20 cellular contexts compared by ENCODE assay signal in genomic region chr7:96097802-96098201, GRCh38.
DNase-seq lines count a peak whose midpoint lies in the region; TF ChIP-seq lines count a peak whose summit lies in the region.
"Had no signal": no experiment of that assay in that cellular context is flagged by ENCODE, and none has a peak within 500 bp of the region (broad histone marks: within the 10 kb centered on the region; RNA-seq: fewer than 3 reads in every experiment).

No MANE protein-coding gene starts in this region.

- no peaks in the 10 kb centered on the region for H3K36me3 ChIP-seq in SK-N-SH (replicated peaks in 1 of 2; ENCODE audit: control insufficient read depth in 1 of 2, insufficient read depth in 2 of 2, low read length in 1 of 2)
- H3K36me3 ChIP-seq: BLaER1 treated with 17β-estradiol and CSF1 and Interleukin-3, amounts not matched to agents 10 nM and 100 nM; MG63 had no signal

- no peaks in the 10 kb centered on the region for H4K20me1 ChIP-seq in SK-N-SH (ENCODE audit: insufficient read depth)
- H4K20me1 ChIP-seq: BLaER1 treated with 17β-estradiol and CSF1 and Interleukin-3, amounts not matched to agents 10 nM and 100 nM had no signal

- no peak overlapping the region for H2AFZ ChIP-seq in SK-N-SH (ENCODE audit: low read depth)
- H2AFZ ChIP-seq: PC-9 had no signal

- peaks cover 11% of the 10 kb centered on the region for H3F3A ChIP-seq in SK-N-SH (replicated peaks; ENCODE audit: insufficient read depth)

- no peak overlapping the region for H3K4me3 ChIP-seq in SK-N-SH (ENCODE audit: low read depth in 2 of 2, low read length in 1 of 2)
- H3K4me3 ChIP-seq: BLaER1 treated with 17β-estradiol and CSF1 and Interleukin-3, amounts not matched to agents 10 nM and 100 nM; MG63; PC-9 had no signal

- no peaks in the 10 kb centered on the region for H3K9me2 ChIP-seq in SK-N-SH

- peaks cover 0 to 7% of the 10 kb centered on the region in 2 experiments; a peak in 2 of 4 replicates for H3K4me1 ChIP-seq in SK-N-SH (ENCODE audit: control insufficient read depth in 1 of 2, insufficient read depth in 2 of 2, low read depth in 1 of 2, low read length in 1 of 2)
- H3K4me1 ChIP-seq: BLaER1 treated with 17β-estradiol and CSF1 and Interleukin-3, amounts not matched to agents 10 nM and 100 nM had no signal

- CTCF ChIA-PET in SK-N-SH (lab: Yijun Ruan, JAX), result interaction anchor here (0.7 to 3.2 kb wide), 4 partner anchors 9 to 930 kb away, joined by 3 to 13 read pairs (median 5); no protein-coding TSS in a partner anchor

- TF ChIP-seq EP300 in SK-N-SH (IDR thresholded peaks at IDR 0.05; ENCODE audit: borderline replicate concordance in 1 of 2, low read depth in 1 of 2, low read length in 1 of 2), result no peak

- peak; percentile 9 for DNase-seq in GM03348 (ENCODE audit: low spot score)
- no peak for DNase-seq in SK-N-SH
- DNase-seq in fibroblast of peridontal ligament (ENCODE audit: extremely low read depth), result peak; percentile 91
- no peak for DNase-seq in NCI-H2029 treated with DMSO at 0.1 percent for 48 hours (lab: John Stamatoyannopoulos, UW)
- no peak for DNase-seq in germinal center (ENCODE audit: low spot score)
- no peak for DNase-seq in activated CD4-positive, alpha-beta T cell treated with anti-CD3 and anti-CD28 coated beads, Interleukin-2, amount 50 U/mL, for 4 hours
- DNase-seq in occipital lobe (lab: John Stamatoyannopoulos, UW), result no peak
- DNase-seq: ACHN; CD8-positive, alpha-beta T cell; H7; Karpas-422; MG63; NCI-H1048; NCI-H1436; NCI-H1930; NCI-H345; NCI-H524 treated with DMSO at 0.1 percent for 48 hours; PC-9 had no signal

- POLR2A ChIA-PET in SK-N-SH (lab: Yijun Ruan, JAX), result no interaction called here

- WGBS in SK-N-SH (ENCODE audit: low lambda C conversion rate), result 23% methylated on average over 2 of the region's 2 CpGs

- TF ChIP-seq RAD21 in SK-N-SH (IDR thresholded peaks at IDR 0.05; ENCODE audit: low read length), result no peak

- no peak overlapping the region for H3K27ac ChIP-seq in SK-N-SH (ENCODE audit: low read depth in 2 of 2, low read length in 1 of 2)
- H3K27ac ChIP-seq: BLaER1 treated with 17β-estradiol and CSF1 and Interleukin-3, amounts not matched to agents 10 nM and 100 nM; HL-60; PC-9 had no signal

- TF ChIP-seq CTCF in SK-N-SH (IDR thresholded peaks at IDR 0.05), result no peak

- no peaks in the 10 kb centered on the region for H3K9me3 ChIP-seq in SK-N-SH
- H3K9me3 ChIP-seq: MG63 had no signal

- no peaks in the 10 kb centered on the region for H3K79me2 ChIP-seq in SK-N-SH (ENCODE audit: insufficient read depth)

- no peak overlapping the region for H3K4me2 ChIP-seq in SK-N-SH
- H3K4me2 ChIP-seq: BLaER1 treated with 17β-estradiol and CSF1 and Interleukin-3, amounts not matched to agents 10 nM and 100 nM; PC-9 had no signal

- H3K27me3 ChIP-seq in SK-N-SH (ENCODE audit: insufficient read depth), result no peaks in the 10 kb centered on the region
- H3K27me3 ChIP-seq: BLaER1 treated with 17β-estradiol and CSF1 and Interleukin-3, amounts not matched to agents 10 nM and 100 nM; MG63 had no signal

- H3K9ac ChIP-seq in SK-N-SH, result no peak overlapping the region
- H3K9ac ChIP-seq: BLaER1 treated with 17β-estradiol and CSF1 and Interleukin-3, amounts not matched to agents 10 nM and 100 nM had no signal

TF ChIP-seq in SK-N-SH, 30 proteins besides CTCF, POLR2A, EP300 and RAD21:
- TF ChIP-seq FOSL2 (IDR thresholded peaks at IDR 0.05; ENCODE audit: borderline replicate concordance, low read depth) (peak; percentile 27; the same call in 1 of the 2 replicates), TCF12 (IDR thresholded peaks at IDR 0.05) (peak; percentile 72), RFX5 (IDR thresholded peaks at IDR 0.05; ENCODE audit: low read length) (no peak), POLR2AphosphoS5 (IDR thresholded peaks at IDR 0.05; ENCODE audit: low read depth, low read length) (no peak), GATA2 (CRISPR knock-in tag; IDR thresholded peaks at IDR 0.05) (no peak), FOXM1 (IDR thresholded peaks at IDR 0.05; ENCODE audit: low read depth) (no peak), NFIC (IDR thresholded peaks at IDR 0.05; ENCODE audit: borderline replicate concordance) (0 out of 2 replicates have a peak, but pooled peaks have one; percentile 19), TEAD4 (IDR thresholded peaks at IDR 0.05; ENCODE audit: borderline replicate concordance, insufficient read depth) (no peak), USF2 (IDR thresholded peaks at IDR 0.05; ENCODE audit: borderline replicate concordance, low read depth, low read length) (no peak), REST (IDR thresholded peaks at IDR 0.05; ENCODE audit: low read depth, low read length) (no peak), RXRA (IDR thresholded peaks at IDR 0.05; ENCODE audit: borderline replicate concordance, low read depth) (no peak), JUND (IDR thresholded peaks at IDR 0.05) (no peak), PBX3 (IDR thresholded peaks at IDR 0.05) (peak; percentile 24; the same call in 1 of the 2 replicates), CHD2 (IDR thresholded peaks at IDR 0.05; ENCODE audit: low read length, partially characterized antibody) (no peak), SIN3A (IDR thresholded peaks at IDR 0.05; ENCODE audit: borderline replicate concordance, low read depth, low read length) (no peak), ELF1 (IDR thresholded peaks at IDR 0.05) (no peak), SMC3 (IDR thresholded peaks at IDR 0.05; ENCODE audit: low read depth, low read length) (no peak)
- TF ChIP-seq, protein P1, sequence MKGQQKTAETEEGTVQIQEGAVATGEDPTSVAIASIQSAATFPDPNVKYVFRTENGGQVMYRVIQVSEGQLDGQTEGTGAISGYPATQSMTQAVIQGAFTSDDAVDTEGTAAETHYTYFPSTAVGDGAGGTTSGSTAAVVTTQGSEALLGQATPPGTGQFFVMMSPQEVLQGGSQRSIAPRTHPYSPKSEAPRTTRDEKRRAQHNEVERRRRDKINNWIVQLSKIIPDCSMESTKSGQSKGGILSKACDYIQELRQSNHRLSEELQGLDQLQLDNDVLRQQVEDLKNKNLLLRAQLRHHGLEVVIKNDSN (IDR thresholded peaks at IDR 0.05; ENCODE audit: borderline replicate concordance, low read depth), result no peak
- TF ChIP-seq, protein P2, sequence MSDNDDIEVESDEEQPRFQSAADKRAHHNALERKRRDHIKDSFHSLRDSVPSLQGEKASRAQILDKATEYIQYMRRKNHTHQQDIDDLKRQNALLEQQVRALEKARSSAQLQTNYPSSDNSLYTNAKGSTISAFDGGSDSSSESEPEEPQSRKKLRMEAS (IDR thresholded peaks at IDR 0.05; ENCODE audit: low read depth), result no peak

Comparison
In these comparisons a context has a peak if more than half of its experiments do, and no peak if none do; other contexts are left out.
1. DNase-seq: peak in GM03348 (single experiment) and fibroblast of peridontal ligament (single experiment); none in SK-N-SH (single experiment), NCI-H2029 treated with DMSO at 0.1 percent for 48 hours (single experiment), germinal center (single experiment), activated CD4-positive, alpha-beta T cell treated with anti-CD3 and anti-CD28 coated beads, Interleukin-2, amount 50 U/mL, for 4 hours (0 of 2) and occipital lobe (single experiment).